ENCODE assay signal across 19 cellular contexts in genomic region chr6:24659547-24659946, GRCh38. TPM values are rescaled to one million over a fixed set of nuclear protein-coding genes. Genes with fewer than 3 reads are reported as not detected.
DNase-seq lines count a peak whose midpoint lies in the region; TF ChIP-seq lines count a peak whose summit lies in the region.
"Had no signal": no experiment of that assay in that cellular context is flagged by ENCODE, and none has a peak within 500 bp of the region (broad histone marks: within the 10 kb centered on the region; RNA-seq: fewer than 3 reads in every experiment).

No MANE protein-coding gene starts in this region.

- H3K27ac ChIP-seq in H9 (ENCODE audit: insufficient read length, low read depth, low read length): no peak overlapping the region
- peak overlapping the region in 6 of 8 donors; percentile 33 to 85 (median 72) for H3K27ac ChIP-seq in spleen
- H3K27ac ChIP-seq: HL-60, KMS-11, neural progenitor cell, SJCRH30, thoracic aorta had no signal

- H3K79me2 ChIP-seq in H9 (ENCODE audit: insufficient read depth, low read length): no peaks in the 10 kb centered on the region; the same call in 1 of the 2 replicates

- TF ChIP-seq CTCF in H9 (conservative IDR thresholded peaks at IDR 0.05) (no peak), fibroblast of villous mesenchyme (IDR thresholded peaks at IDR 0.05; ENCODE audit: insufficient read depth, low read depth, low read length) (no peak), spleen (IDR thresholded peaks at IDR 0.05 in 8 of 11, conservative IDR thresholded peaks at IDR 0.05 in 3 of 11) (no peak)

- H4K5ac ChIP-seq in H9 (ENCODE audit: insufficient read length, low read depth, low read length): no peak overlapping the region

- H3K9me3 ChIP-seq in H9 (ENCODE audit: control insufficient read depth, low read depth, low read length) (no peaks in the 10 kb centered on the region), spleen (no peaks in the 10 kb centered on the region)
- H3K9me3 ChIP-seq: SJCRH30, thoracic aorta had no signal

- no peak overlapping the region for H4K91ac ChIP-seq in H9 (ENCODE audit: insufficient read length, low read depth, low read length)

- H3K4me1 ChIP-seq in H9 (ENCODE audit: insufficient read depth, low read length) (peaks cover 6% of the 10 kb centered on the region; the same call in 1 of the 2 replicates), spleen (peaks cover 4 to 66% (median 23%) of the 10 kb centered on the region in 6 donors)
- H3K4me1 ChIP-seq: SJCRH30 had no signal

- H3K27me3 ChIP-seq in H9 (ENCODE audit: insufficient read depth, low read length) (no peaks in the 10 kb centered on the region), spleen (replicated peaks in 1 of 7) (no peaks in the 10 kb centered on the region)
- H3K27me3 ChIP-seq: neural progenitor cell, SJCRH30 had no signal

- H3K4me3 ChIP-seq in fibroblast of villous mesenchyme (ENCODE audit: low read depth, low read length) (no peak overlapping the region), spleen (peak overlapping the region in 1 of 8 donors; percentile 23)
- H3K4me3 ChIP-seq: neural progenitor cell, SJCRH30, thoracic aorta had no signal

- H4K20me1 ChIP-seq in H9 (ENCODE audit: control insufficient read depth, insufficient read depth, insufficient read length): no peaks in the 10 kb centered on the region

- H3K23me2 ChIP-seq in H9 (ENCODE audit: insufficient read length, low read depth, low read length, poor library complexity, severe bottlenecking): no peaks in the 10 kb centered on the region

- H3K4ac ChIP-seq in H9 (ENCODE audit: low read depth, low read length): no peak overlapping the region

- H3K4me3 Mint-ChIP-seq in H9: no peak overlapping the region
- no peak overlapping the region for H3K4me3 Mint-ChIP-seq in activated T-cell treated with anti-CD3 and anti-CD28 coated beads, Interleukin-2, amount 50 U/mL, for 24 hours
- H3K4me3 Mint-ChIP-seq: activated B cell treated with CpG ODN at 0.5 μM for 24 hours, neural progenitor cell had no signal

- H2AK5ac ChIP-seq in H9 (ENCODE audit: insufficient read length, low read length): no peak overlapping the region

- H2BK120ac ChIP-seq in H9 (ENCODE audit: low read depth, low read length, poor library complexity, severe bottlenecking): no peak overlapping the region

- no peak overlapping the region for H3K23ac ChIP-seq in H9 (ENCODE audit: insufficient read length, low read depth, low read length)

- no CpG with 5 or more reads among the region's 1 CpG for WGBS in H9 (ENCODE audit: extremely low coverage, insufficient read length, low lambda C conversion rate)
- 74 to 83% (median 79%) methylated on average over 1 of the region's 1 CpG for WGBS in spleen, 5 donors

- H3T11ph ChIP-seq in H9 (ENCODE audit: low read length): no peak overlapping the region

- no peak for TF ChIP-seq POLR2A in spleen (IDR thresholded peaks at IDR 0.05)

- intact Hi-C loops in spleen (cut with DNase I; ENCODE audit: low total_unique reads): no loop called here

- H3K79me1 ChIP-seq in H9 (ENCODE audit: insufficient read depth, low read depth, low read length, poor library complexity, severe bottlenecking): no peaks in the 10 kb centered on the region

- H3K4me2 ChIP-seq in H9 (ENCODE audit: insufficient read depth, insufficient read length, low read length): no peak overlapping the region
- H3K4me2 ChIP-seq: KMS-11, neural progenitor cell had no signal

- H3K9me3 Mint-ChIP-seq in H9: no peaks in the 10 kb centered on the region
- H3K9me3 Mint-ChIP-seq in activated T-cell treated with anti-CD3 and anti-CD28 coated beads, Interleukin-2, amount 50 U/mL, for 24 hours: no peaks in the 10 kb centered on the region
- H3K9me3 Mint-ChIP-seq: activated B cell treated with CpG ODN at 0.5 μM for 24 hours, neural progenitor cell had no signal

- H3K14ac ChIP-seq in H9 (ENCODE audit: insufficient read depth, low read length): no peak overlapping the region

- H3K18ac ChIP-seq in H9 (ENCODE audit: insufficient read length, low read depth, low read length): no peak overlapping the region

- H3K4me1 Mint-ChIP-seq in H9: peaks cover 21 to 27% of the 10 kb centered on the region in 2 experiments
- peaks cover 62% of the 10 kb centered on the region for H3K4me1 Mint-ChIP-seq in activated T-cell treated with anti-CD3 and anti-CD28 coated beads, Interleukin-2, amount 50 U/mL, for 24 hours (ENCODE audit: low read depth)

- H2BK20ac ChIP-seq in H9 (ENCODE audit: low read depth, low read length, poor library complexity, severe bottlenecking): no peak overlapping the region

- H2BK15ac ChIP-seq in H9 (ENCODE audit: low read depth, low read length): no peak overlapping the region

- H2AFZ ChIP-seq in H9 (ENCODE audit: low read length): no peak overlapping the region
- H2AFZ ChIP-seq: neural progenitor cell had no signal

- H3K27me3 Mint-ChIP-seq in H9 (ENCODE audit: low read depth): no peaks in the 10 kb centered on the region
- no peaks in the 10 kb centered on the region for H3K27me3 Mint-ChIP-seq in activated T-cell treated with anti-CD3 and anti-CD28 coated beads, Interleukin-2, amount 50 U/mL, for 24 hours
- H3K27me3 Mint-ChIP-seq: activated B cell treated with CpG ODN at 0.5 μM for 24 hours had no signal

- DNase-seq in H9: no peak
- peak; percentile 24 for DNase-seq in amniotic epithelial cell (ENCODE audit: low read depth)
- DNase-seq in fibroblast of villous mesenchyme (ENCODE audit: low read depth): peak; percentile 23
- DNase-seq in spleen: no peak
- DNase-seq in A172 (ENCODE audit: low spot score): no peak
- DNase-seq in activated T-cell treated with anti-CD3 and anti-CD28 coated beads, Interleukin-2, amount 50 U/mL, for 24 hours: no peak
- no peak for DNase-seq in NCI-H524 treated with DMSO at 0.1 percent for 48 hours (lab: John Stamatoyannopoulos, UW)
- DNase-seq in NCI-H2196 (lab: John Stamatoyannopoulos, UW; ENCODE audit: unreplicated experiment): no peak
- DNase-seq: activated B cell treated with CpG ODN at 0.5 μM for 24 hours, amniotic stem cell, NCI-H1092, NCI-H2107, SJCRH30, T-helper 2 cell had no signal

- H4K8ac ChIP-seq in H9 (replicated peaks; ENCODE audit: insufficient read length, low read depth, low read length): no peak overlapping the region

- H3K56ac ChIP-seq in H9 (ENCODE audit: insufficient read length, low read depth, low read length): no peak overlapping the region

- peak overlapping the region; percentile 41 to 69 (median 66); a peak in 2 of 7 replicates for H3K27ac Mint-ChIP-seq in H9
- no peak overlapping the region for H3K27ac Mint-ChIP-seq in activated T-cell treated with anti-CD3 and anti-CD28 coated beads, Interleukin-2, amount 50 U/mL, for 24 hours
- H3K27ac Mint-ChIP-seq: activated B cell treated with CpG ODN at 0.5 μM for 24 hours, neural progenitor cell had no signal

- H3K36me3 Mint-ChIP-seq in H9 (ENCODE audit: insufficient read depth in 1 of 3, low read depth in 3 of 3): peaks cover 19 to 52% (median 52%) of the 10 kb centered on the region in 3 experiments; a peak in 6 of 7 replicates
- peaks cover 91% of the 10 kb centered on the region for H3K36me3 Mint-ChIP-seq in activated T-cell treated with anti-CD3 and anti-CD28 coated beads, Interleukin-2, amount 50 U/mL, for 24 hours (ENCODE audit: low read depth)

- H3K9ac ChIP-seq in H9 (ENCODE audit: extremely low read depth, insufficient read length, low read length): no peak overlapping the region
- H3K9ac ChIP-seq: KMS-11, neural progenitor cell had no signal

- H3K36me3 ChIP-seq in spleen: peaks cover 0 to 80% (median 25%) of the 10 kb centered on the region in 6 donors
- H3K36me3 ChIP-seq: neural progenitor cell had no signal

- H2BK5ac ChIP-seq in H9 (ENCODE audit: insufficient read length, low read length): no peak overlapping the region

- H2BK12ac ChIP-seq in H9 (ENCODE audit: insufficient read length, low read depth, low read length): no peak overlapping the region

RNA-seq across cellular contexts. Expression of gene TDP2, which starts 7.2 kb away (rescaled TPM):
- 54.7 and 55.6 TPM in 2 replicates for total RNA-seq in H9 (2021)
- total RNA-seq in fibroblast of villous mesenchyme: 13.2 and 22.9 TPM in 2 replicates
- 10 to 100 TPM; 42.9 to 61.7 (median 46.7) TPM for total RNA-seq in spleen
- 10 to 100 TPM; 36.0 to 43.7 (median 38.4) TPM for polyA plus RNA-seq in spleen
- 32.8 and 35.7 TPM in 2 replicates for total RNA-seq in A172 (2014; rRNA removed; shearing (Covaris generic))

RNA-seq across cellular contexts. Expression of gene ACOT13, which starts 7.3 kb away (rescaled TPM):
- 38.0 and 40.4 TPM in 2 replicates for total RNA-seq in H9 (2021)
- 5.2 and 6.8 TPM in 2 replicates for total RNA-seq in fibroblast of villous mesenchyme
- 10 to 100 TPM in 4 of 7 donors, 1 to 10 TPM in 3; 3.5 to 14.2 (median 11.4) TPM for total RNA-seq in spleen
- polyA plus RNA-seq in spleen: 10 to 100 TPM; 12.2 to 18.6 (median 14.2) TPM
- 10.2 and 15.0 TPM in 2 replicates for total RNA-seq in A172 (2014; rRNA removed; shearing (Covaris generic))

RNA-seq across cellular contexts. Expression of gene KIAA0319, which starts 13.6 kb away (rescaled TPM):
- 0.28 and 0.31 TPM in 2 replicates for total RNA-seq in H9 (2021)
- not detected in 2 replicates for total RNA-seq in fibroblast of villous mesenchyme
- under 1 TPM; 0.16 to 0.66 (median 0.34) TPM for total RNA-seq in spleen
- under 1 TPM; 0.02 to 0.10 (median 0.07) TPM for polyA plus RNA-seq in spleen
- total RNA-seq in A172 (2014; rRNA removed; shearing (Covaris generic)): 0.71 and 2.0 TPM in 2 replicates
- total RNA-seq: renal cortical epithelial cell, SJCRH30, thoracic aorta had no signal

RNA-seq across cellular contexts. Expression of gene C6orf62, which starts 59.4 kb away (rescaled TPM):
- total RNA-seq in H9 (2021) (125 TPM in 2 replicates), fibroblast of villous mesenchyme (148 and 187 TPM in 2 replicates), spleen (100 to 1,000 TPM; 129 to 193 (median 146) TPM)
- 10 to 100 TPM; 75.5 to 87.3 (median 78.6) TPM for polyA plus RNA-seq in spleen
- total RNA-seq in A172 (2014; rRNA removed; shearing (Covaris generic)): 96.7 and 132 TPM in 2 replicates

Comparison
In these comparisons a context has a peak if more than half of its experiments do, and no peak if none do; other contexts are left out.
1. DNase-seq: peak in amniotic epithelial cell (single experiment) and fibroblast of villous mesenchyme (single experiment); none in H9 (single experiment), spleen (single experiment), A172 (single experiment), activated T-cell treated with anti-CD3 and anti-CD28 coated beads, Interleukin-2, amount 50 U/mL, for 24 hours (single experiment), NCI-H524 treated with DMSO at 0.1 percent for 48 hours (single experiment) and NCI-H2196 (single experiment).